In the genomic region with DNA sequence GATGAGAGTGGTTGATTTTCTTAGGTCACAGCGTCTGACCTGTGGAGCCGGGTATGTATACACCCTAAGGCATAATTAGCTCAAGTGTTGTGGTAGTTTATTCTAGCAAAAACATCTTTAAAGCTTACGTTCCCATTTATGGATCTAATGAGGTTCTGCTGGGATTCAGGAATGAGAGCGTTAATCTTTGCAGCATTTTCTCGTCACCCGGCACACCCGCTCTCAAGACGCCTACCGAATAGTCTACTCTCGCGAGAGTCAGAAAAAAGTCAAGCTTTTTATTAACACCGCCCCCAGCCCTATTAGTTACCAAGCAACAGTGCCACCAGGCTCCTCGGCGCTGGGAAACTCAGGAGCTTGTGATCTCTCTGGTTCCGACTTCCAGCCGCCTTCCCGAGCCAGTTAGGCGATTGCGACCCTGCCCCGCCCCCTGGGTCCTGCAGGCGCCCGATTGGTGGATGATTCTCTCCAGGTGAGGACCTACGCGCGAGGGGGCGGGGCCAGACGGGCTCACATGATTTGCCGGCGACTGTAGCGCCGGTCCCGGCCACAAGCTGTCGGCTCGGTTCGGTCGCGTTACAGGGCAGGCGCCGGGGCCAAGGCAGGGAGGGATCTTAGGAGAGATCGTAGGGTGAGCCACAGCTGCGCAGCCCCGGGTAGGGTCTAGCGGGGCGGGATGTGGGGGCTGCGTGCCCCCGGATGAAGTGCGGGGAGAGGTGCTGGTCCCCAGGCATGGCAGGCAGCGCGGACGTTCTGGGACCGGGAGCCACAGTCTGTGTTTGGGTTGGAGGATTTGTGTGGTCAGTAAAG, we compare ENCODE assay signal across 1 cellular context.
A peak's percentile ranks its signal among the peaks of the same experiment; 100 is the strongest.
TF ChIP-seq lines count a peak whose summit lies in the region.

PFKFB2 (plus strand) TSS at position 540 of the 810 bp plus-strand sequence. CDS start 1,443 bp downstream, outside the sequence.

TF ChIP-seq in K562, 482 proteins besides CTCF, POLR2A, EP300 and RAD21 (continued from another document and continues in another):
- TF ChIP-seq ZMIZ1 (IDR thresholded peaks at IDR 0.05; ENCODE audit: low read depth in 2 of 2, low read length in 2 of 2): peak in 1 of 2 experiments; percentile 74; a peak in 2 of 4 replicates
- TF ChIP-seq HDAC2 (IDR thresholded peaks at IDR 0.05): peak; percentile 73; the same call in 1 of the 2 replicates
- TF ChIP-seq ZBTB1 (CRISPR knock-in tag; IDR thresholded peaks at IDR 0.05; ENCODE audit: borderline replicate concordance, low read depth): peak; percentile 79; the same call in 1 of the 2 replicates
- TF ChIP-seq ZBTB17 (CRISPR knock-in tag; IDR thresholded peaks at IDR 0.05): peak; percentile 39; the same call in 1 of the 2 replicates
- TF ChIP-seq FUS (optimal IDR thresholded peaks at IDR 0.05; ENCODE audit: low read depth, low read length): no peak
- TF ChIP-seq CBX5 (IDR thresholded peaks at IDR 0.05; ENCODE audit: borderline replicate concordance, low read depth): no peak
- TF ChIP-seq KLF13 (tag; IDR thresholded peaks at IDR 0.05; ENCODE audit: borderline replicate concordance, low read depth): peak; percentile 64; the same call in 1 of the 2 replicates
- TF ChIP-seq HSF4 (CRISPR knock-in tag; IDR thresholded peaks at IDR 0.05; ENCODE audit: borderline replicate concordance): no peak
- TF ChIP-seq YBX1 (IDR thresholded peaks at IDR 0.05): no peak
- TF ChIP-seq HMGN3 (IDR thresholded peaks at IDR 0.05; ENCODE audit: borderline replicate concordance, extremely low read depth, insufficient read length, low read depth, low read length): peak; percentile 93
- no peak for TF ChIP-seq ZNF143 (CRISPR knock-in tag; IDR thresholded peaks at IDR 0.05)
- TF ChIP-seq C11orf30 (IDR thresholded peaks at IDR 0.05; ENCODE audit: low read depth): peak; percentile 58
- peak; percentile 97 for TF ChIP-seq RBFOX2 (IDR thresholded peaks at IDR 0.05; ENCODE audit: low read depth, low read length)
- TF ChIP-seq TAL1 (IDR thresholded peaks at IDR 0.05): no peak
- TF ChIP-seq, protein P1, sequence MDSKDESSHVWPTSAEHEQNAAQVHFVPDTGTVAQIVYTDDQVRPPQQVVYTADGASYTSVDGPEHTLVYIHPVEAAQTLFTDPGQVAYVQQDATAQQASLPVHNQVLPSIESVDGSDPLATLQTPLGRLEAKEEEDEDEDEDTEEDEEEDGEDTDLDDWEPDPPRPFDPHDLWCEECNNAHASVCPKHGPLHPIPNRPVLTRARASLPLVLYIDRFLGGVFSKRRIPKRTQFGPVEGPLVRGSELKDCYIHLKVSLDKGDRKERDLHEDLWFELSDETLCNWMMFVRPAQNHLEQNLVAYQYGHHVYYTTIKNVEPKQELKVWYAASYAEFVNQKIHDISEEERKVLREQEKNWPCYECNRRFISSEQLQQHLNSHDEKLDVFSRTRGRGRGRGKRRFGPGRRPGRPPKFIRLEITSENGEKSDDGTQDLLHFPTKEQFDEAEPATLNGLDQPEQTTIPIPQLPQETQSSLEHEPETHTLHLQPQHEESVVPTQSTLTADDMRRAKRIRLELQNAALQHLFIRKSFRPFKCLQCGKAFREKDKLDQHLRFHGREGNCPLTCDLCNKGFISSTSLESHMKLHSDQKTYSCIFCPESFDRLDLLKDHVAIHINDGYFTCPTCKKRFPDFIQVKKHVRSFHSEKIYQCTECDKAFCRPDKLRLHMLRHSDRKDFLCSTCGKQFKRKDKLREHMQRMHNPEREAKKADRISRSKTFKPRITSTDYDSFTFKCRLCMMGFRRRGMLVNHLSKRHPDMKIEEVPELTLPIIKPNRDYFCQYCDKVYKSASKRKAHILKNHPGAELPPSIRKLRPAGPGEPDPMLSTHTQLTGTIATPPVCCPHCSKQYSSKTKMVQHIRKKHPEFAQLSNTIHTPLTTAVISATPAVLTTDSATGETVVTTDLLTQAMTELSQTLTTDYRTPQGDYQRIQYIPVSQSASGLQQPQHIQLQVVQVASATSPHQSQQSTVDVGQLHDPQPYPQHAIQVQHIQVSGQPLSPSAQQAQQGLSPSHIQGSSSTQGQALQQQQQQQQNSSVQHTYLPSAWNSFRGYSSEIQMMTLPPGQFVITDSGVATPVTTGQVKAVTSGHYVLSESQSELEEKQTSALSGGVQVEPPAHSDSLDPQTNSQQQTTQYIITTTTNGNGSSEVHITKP (IDR thresholded peaks at IDR 0.05; ENCODE audit: partially characterized antibody): peak; percentile 83
- TF ChIP-seq SMARCC2 (IDR thresholded peaks at IDR 0.05; ENCODE audit: low read depth): no peak; the same call in 1 of the 2 replicates
- TF ChIP-seq PCBP2 (IDR thresholded peaks at IDR 0.05; ENCODE audit: low read depth, low read length, poor library complexity, severe bottlenecking): no peak
- no peak for TF ChIP-seq SMC3 (conservative IDR thresholded peaks at IDR 0.05; ENCODE audit: insufficient read depth, low read depth, low read length)
- no peak for TF ChIP-seq SLC30A9 (CRISPR knock-in tag; IDR thresholded peaks at IDR 0.05)
- peak; percentile 81; the same call in 1 of the 2 replicates for TF ChIP-seq MYNN (IDR thresholded peaks at IDR 0.05)
- no peak for TF ChIP-seq MYNN (CRISPR knock-in tag; IDR thresholded peaks at IDR 0.05)
- peak; percentile 89 for TF ChIP-seq POLR2B (IDR thresholded peaks at IDR 0.05; ENCODE audit: low read depth, partially characterized antibody)
- no peak for TF ChIP-seq GMEB1 (CRISPR knock-in tag; IDR thresholded peaks at IDR 0.05)
- TF ChIP-seq CAMTA2 (CRISPR knock-in tag; conservative IDR thresholded peaks at IDR 0.05): no peak
- peak; percentile 89; the same call in 1 of the 2 replicates for TF ChIP-seq PHF8 (IDR thresholded peaks at IDR 0.05; ENCODE audit: borderline replicate concordance, low read length)
- TF ChIP-seq TBP (optimal IDR thresholded peaks at IDR 0.05; ENCODE audit: low read depth, low read length): peak; percentile 87
- TF ChIP-seq ZNF668 (CRISPR knock-in tag; IDR thresholded peaks at IDR 0.05): no peak
- no peak for TF ChIP-seq ELF1 (tag; IDR thresholded peaks at IDR 0.05)
- TF ChIP-seq ZNF124 (CRISPR knock-in tag; IDR thresholded peaks at IDR 0.05): no peak
- TF ChIP-seq, protein P2, sequence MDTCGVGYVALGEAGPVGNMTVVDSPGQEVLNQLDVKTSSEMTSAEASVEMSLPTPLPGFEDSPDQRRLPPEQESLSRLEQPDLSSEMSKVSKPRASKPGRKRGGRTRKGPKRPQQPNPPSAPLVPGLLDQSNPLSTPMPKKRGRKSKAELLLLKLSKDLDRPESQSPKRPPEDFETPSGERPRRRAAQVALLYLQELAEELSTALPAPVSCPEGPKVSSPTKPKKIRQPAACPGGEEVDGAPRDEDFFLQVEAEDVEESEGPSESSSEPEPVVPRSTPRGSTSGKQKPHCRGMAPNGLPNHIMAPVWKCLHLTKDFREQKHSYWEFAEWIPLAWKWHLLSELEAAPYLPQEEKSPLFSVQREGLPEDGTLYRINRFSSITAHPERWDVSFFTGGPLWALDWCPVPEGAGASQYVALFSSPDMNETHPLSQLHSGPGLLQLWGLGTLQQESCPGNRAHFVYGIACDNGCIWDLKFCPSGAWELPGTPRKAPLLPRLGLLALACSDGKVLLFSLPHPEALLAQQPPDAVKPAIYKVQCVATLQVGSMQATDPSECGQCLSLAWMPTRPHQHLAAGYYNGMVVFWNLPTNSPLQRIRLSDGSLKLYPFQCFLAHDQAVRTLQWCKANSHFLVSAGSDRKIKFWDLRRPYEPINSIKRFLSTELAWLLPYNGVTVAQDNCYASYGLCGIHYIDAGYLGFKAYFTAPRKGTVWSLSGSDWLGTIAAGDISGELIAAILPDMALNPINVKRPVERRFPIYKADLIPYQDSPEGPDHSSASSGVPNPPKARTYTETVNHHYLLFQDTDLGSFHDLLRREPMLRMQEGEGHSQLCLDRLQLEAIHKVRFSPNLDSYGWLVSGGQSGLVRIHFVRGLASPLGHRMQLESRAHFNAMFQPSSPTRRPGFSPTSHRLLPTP (IDR thresholded peaks at IDR 0.05; ENCODE audit: borderline replicate concordance, extremely low read depth, insufficient read length): no peak
- TF ChIP-seq ZNF384 (IDR thresholded peaks at IDR 0.05; ENCODE audit: low read depth, low read length): peak; percentile 91
- peak; percentile 53; the same call in 1 of the 2 replicates for TF ChIP-seq FOXK1 (CRISPR knock-in tag; IDR thresholded peaks at IDR 0.05; ENCODE audit: borderline replicate concordance)
- no peak for TF ChIP-seq HDAC6 (IDR thresholded peaks at IDR 0.05; ENCODE audit: low read depth, low read length)
- no peak for TF ChIP-seq PTBP1 (IDR thresholded peaks at IDR 0.05; ENCODE audit: low read depth, low read length)
- no peak for TF ChIP-seq EZH2 (IDR thresholded peaks at IDR 0.05; ENCODE audit: borderline replicate concordance, low read depth, low read length)
- TF ChIP-seq NFYB (IDR thresholded peaks at IDR 0.05; ENCODE audit: extremely low read depth, insufficient read length): peak; percentile 36
- no peak for TF ChIP-seq ZNF785 (CRISPR knock-in tag; IDR thresholded peaks at IDR 0.05)
- TF ChIP-seq HMG20B (CRISPR knock-in tag; IDR thresholded peaks at IDR 0.05): no peak
- TF ChIP-seq KDM2B (CRISPR knock-in tag; IDR thresholded peaks at IDR 0.05): peak; percentile 77; the same call in 1 of the 2 replicates
- no peak for TF ChIP-seq CEBPZ (IDR thresholded peaks at IDR 0.05; ENCODE audit: borderline replicate concordance, low read depth, low read length)
- peak; percentile 86; the same call in 1 of the 2 replicates for TF ChIP-seq KAT7 (CRISPR knock-in tag; IDR thresholded peaks at IDR 0.05; ENCODE audit: borderline replicate concordance)
- TF ChIP-seq, protein P3, sequence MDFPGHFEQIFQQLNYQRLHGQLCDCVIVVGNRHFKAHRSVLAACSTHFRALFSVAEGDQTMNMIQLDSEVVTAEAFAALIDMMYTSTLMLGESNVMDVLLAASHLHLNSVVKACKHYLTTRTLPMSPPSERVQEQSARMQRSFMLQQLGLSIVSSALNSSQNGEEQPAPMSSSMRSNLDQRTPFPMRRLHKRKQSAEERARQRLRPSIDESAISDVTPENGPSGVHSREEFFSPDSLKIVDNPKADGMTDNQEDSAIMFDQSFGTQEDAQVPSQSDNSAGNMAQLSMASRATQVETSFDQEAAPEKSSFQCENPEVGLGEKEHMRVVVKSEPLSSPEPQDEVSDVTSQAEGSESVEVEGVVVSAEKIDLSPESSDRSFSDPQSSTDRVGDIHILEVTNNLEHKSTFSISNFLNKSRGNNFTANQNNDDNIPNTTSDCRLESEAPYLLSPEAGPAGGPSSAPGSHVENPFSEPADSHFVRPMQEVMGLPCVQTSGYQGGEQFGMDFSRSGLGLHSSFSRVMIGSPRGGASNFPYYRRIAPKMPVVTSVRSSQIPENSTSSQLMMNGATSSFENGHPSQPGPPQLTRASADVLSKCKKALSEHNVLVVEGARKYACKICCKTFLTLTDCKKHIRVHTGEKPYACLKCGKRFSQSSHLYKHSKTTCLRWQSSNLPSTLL (IDR thresholded peaks at IDR 0.05): 0 out of 2 replicates have a peak, but pooled peaks have one; percentile 20
- no peak for TF ChIP-seq TAF15 (IDR thresholded peaks at IDR 0.05; ENCODE audit: low read depth, low read length)
- TF ChIP-seq ZNF175 (CRISPR knock-in tag; IDR thresholded peaks at IDR 0.05; ENCODE audit: low read depth): no peak
